ENCODE assay signal across 27 cellular contexts in the genomic region with DNA sequence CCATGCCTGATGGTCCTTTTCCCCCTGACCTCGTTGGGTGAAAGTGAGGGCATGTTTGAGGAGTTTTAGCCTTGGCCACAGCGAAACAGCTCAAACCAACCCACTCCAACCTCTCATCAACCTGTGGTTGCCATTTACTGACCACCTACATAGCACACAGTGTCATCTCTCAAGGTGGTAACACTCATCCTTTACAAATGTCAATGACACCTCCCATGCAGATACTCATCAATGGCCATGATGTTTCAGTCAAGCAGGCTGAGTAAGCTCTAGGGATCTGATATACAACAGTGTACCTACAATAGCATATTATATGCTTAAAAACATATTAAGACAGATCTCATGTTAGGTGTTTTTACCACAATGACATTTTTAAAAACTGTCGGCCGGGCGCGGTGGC.
"Had no signal": no experiment of that assay in that cellular context is flagged by ENCODE, and none has a peak within 500 bp of the region (broad histone marks: within the 10 kb centered on the region; RNA-seq: fewer than 3 reads in every experiment).

No MANE protein-coding gene starts in this region.

- H3K27ac ChIP-seq: esophagus muscularis mucosa, foreskin keratinocyte, heart right ventricle, left lung, parathyroid adenoma, right atrium auricular region, stomach, thyroid gland, vagina had no signal

- H3K4me1 ChIP-seq: foreskin keratinocyte, parathyroid adenoma, stomach, vagina had no signal

- FAIRE-seq: endothelial cell of umbilical vein, islet of Langerhans had no signal

- H3K4me3 ChIP-seq: esophagus muscularis mucosa, heart right ventricle, left lung, mucosa of descending colon, right atrium auricular region, stomach, thyroid gland, vagina had no signal

- H3K9me3 ChIP-seq: esophagus muscularis mucosa, heart right ventricle, left lung, mucosa of descending colon, right atrium auricular region, stomach, thyroid gland, vagina had no signal

- DNase-seq: cortex of kidney; endodermal cell; foreskin keratinocyte; glutamatergic neuron; heart right ventricle; hippocampal formation; left cardiac atrium; left lung; mesenchymal stem cell; mucosa of descending colon; naive B cell; stimulated activated CD4-positive, alpha-beta T cell treated with anti-CD3 and anti-CD28 coated beads, Interleukin-2, amount 100 ng/mL, for 24 hours; stimulated activated CD4-positive, alpha-beta T cell treated with anti-CD3 and anti-CD28 coated beads, Interleukin-4, amount 100 ng/mL, for 24 hours; stomach; thyroid gland; trophoblast cell had no signal

- H3K27ac Mint-ChIP-seq: endodermal cell; mesothelial cell of epicardium; naive B cell; natural killer cell treated with Interleukin-12 subunit alpha and Interleukin-12 subunit beta and Interleukin-15 and Interleukin-18, amount 100 ng/mL, for 72 hours; stimulated activated memory B cell treated with anti-CD40 and anti-IgM and Interleukin-4, amounts not matched to agents 10 μg/mL and 1 μg/mL and 100 μg/mL, for 72 hours had no signal

- H3K4me3 Mint-ChIP-seq: endodermal cell; mesothelial cell of epicardium; naive B cell; natural killer cell treated with Interleukin-12 subunit alpha and Interleukin-12 subunit beta and Interleukin-15 and Interleukin-18, amount 100 ng/mL, for 72 hours; neural crest cell; stimulated activated memory B cell treated with anti-CD40 and anti-IgM and Interleukin-4, amounts not matched to agents 10 μg/mL and 1 μg/mL and 100 μg/mL, for 72 hours had no signal

- H3K9me3 Mint-ChIP-seq: endodermal cell; mesothelial cell of epicardium; naive B cell; natural killer cell treated with Interleukin-12 subunit alpha and Interleukin-12 subunit beta and Interleukin-15 and Interleukin-18, amount 100 ng/mL, for 72 hours; neural crest cell had no signal

- H3K36me3 ChIP-seq: esophagus muscularis mucosa, heart right ventricle, left lung, right atrium auricular region, stomach, thyroid gland, vagina had no signal

- H3K27me3 ChIP-seq: esophagus muscularis mucosa, heart right ventricle, left lung, right atrium auricular region, stomach, thyroid gland, vagina had no signal

- ATAC-seq: foreskin keratinocyte; heart right ventricle; left cardiac atrium; left lung; mucosa of descending colon; sciatic nerve; stimulated activated memory B cell treated with anti-CD40 and anti-IgM and Interleukin-4, amounts not matched to agents 10 μg/mL and 1 μg/mL and 100 μg/mL, for 72 hours had no signal

- H3K36me3 Mint-ChIP-seq: mesothelial cell of epicardium; naive B cell; natural killer cell treated with Interleukin-12 subunit alpha and Interleukin-12 subunit beta and Interleukin-15 and Interleukin-18, amount 100 ng/mL, for 72 hours had no signal
